1 cellular context compared by ENCODE assay signal in genomic region chr4:73612032-73612431, GRCh38.
TF ChIP-seq lines count a peak whose summit lies in the region.

No MANE protein-coding gene starts in this region.

TF ChIP-seq in GM23338, 12 proteins besides CTCF, POLR2A, EP300 and RAD21 (continued from another document):
- TF ChIP-seq ZNF462 (CRISPR knock-in tag; IDR thresholded peaks at IDR 0.05), result no peak
- no peak for TF ChIP-seq CREB1 (CRISPR knock-in tag; IDR thresholded peaks at IDR 0.05; ENCODE audit: low read depth)
- no peak for TF ChIP-seq ETS1 (IDR thresholded peaks at IDR 0.05)
- no peak for TF ChIP-seq ZNF114 (CRISPR knock-in tag; IDR thresholded peaks at IDR 0.05)
- no peak for TF ChIP-seq ZNF331 (CRISPR knock-in tag; IDR thresholded peaks at IDR 0.05; ENCODE audit: low read depth)
- TF ChIP-seq STAT1 (IDR thresholded peaks at IDR 0.05; ENCODE audit: unreplicated experiment), result no peak
- TF ChIP-seq REST (IDR thresholded peaks at IDR 0.05; ENCODE audit: unreplicated experiment), result no peak
- TF ChIP-seq EZH2phosphoT487 (IDR thresholded peaks at IDR 0.05; ENCODE audit: unreplicated experiment), result no peak
- no peak for TF ChIP-seq NANOG (IDR thresholded peaks at IDR 0.05; ENCODE audit: borderline replicate concordance)
- TF ChIP-seq POLR2AphosphoS5 (IDR thresholded peaks at IDR 0.05; ENCODE audit: low read depth), result no peak
TF ChIP-seq in GM23338: peak in this region for 0.
